1 cellular context compared by ENCODE assay signal in the genomic region with DNA sequence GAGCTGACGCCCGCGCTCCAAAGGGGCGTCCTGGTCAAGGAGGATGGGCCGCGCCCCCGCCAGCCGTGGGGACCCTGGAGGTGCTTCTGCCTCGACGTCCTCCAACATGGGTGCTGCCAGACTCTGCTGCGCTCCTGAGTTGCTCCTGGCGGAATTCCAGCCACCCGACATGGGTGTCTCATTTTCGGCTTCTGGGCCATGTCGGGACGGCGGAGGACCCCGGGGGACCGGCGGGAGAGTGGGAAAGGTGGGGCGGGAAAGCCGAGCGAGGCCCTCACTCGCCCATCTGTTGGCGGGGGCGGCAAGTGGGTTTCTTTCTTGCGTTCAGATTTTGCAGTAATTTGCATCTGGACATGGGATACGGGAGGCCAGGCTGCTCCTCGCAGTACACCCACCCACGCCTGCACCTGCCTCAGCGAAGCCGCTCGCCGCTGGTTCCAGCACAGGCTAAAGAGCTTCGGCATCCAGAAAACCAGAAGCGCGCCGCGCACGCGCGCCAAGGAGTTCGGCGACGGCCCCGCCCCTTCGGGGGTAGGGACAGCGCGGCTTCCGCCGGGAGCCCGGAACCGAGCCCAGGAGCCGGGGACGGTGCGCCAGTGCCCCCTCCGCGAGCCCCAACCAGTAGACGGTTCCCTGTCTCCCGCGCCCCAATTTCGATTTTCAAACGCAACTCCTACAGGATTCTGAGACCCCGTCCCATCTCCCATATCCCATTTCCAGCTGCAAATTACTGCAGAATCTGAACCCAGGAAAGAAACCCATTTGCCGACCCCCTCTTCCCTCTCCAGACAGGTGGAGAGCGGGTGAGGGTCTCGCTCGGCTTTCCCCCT.
TF ChIP-seq lines count a peak whose summit lies in the region.

A gene (plus strand): TSS at position 563 of the 830 bp plus-strand sequence. CDS start 320 bp downstream, outside the sequence.

TF ChIP-seq in K562, 482 proteins besides CTCF, POLR2A, EP300 and RAD21 (continued from another document and continues in another):
- TF ChIP-seq SNRNP70 (optimal IDR thresholded peaks at IDR 0.05; ENCODE audit: low read depth, low read length) (no peak), MIER1 (IDR thresholded peaks at IDR 0.05; ENCODE audit: low read depth) (no peak), ZEB2 (IDR thresholded peaks at IDR 0.05) (no peak), RBM22 (IDR thresholded peaks at IDR 0.05; ENCODE audit: low read depth, low read length, poor library complexity, severe bottlenecking) (no peak), ZNF76 (CRISPR knock-in tag; IDR thresholded peaks at IDR 0.05; ENCODE audit: borderline replicate concordance) (no peak), SREBF1 (IDR thresholded peaks at IDR 0.05; ENCODE audit: borderline replicate concordance, low read depth, low read length) (no peak), ZNF695 (CRISPR knock-in tag; IDR thresholded peaks at IDR 0.05) (no peak), ZBTB17 (CRISPR knock-in tag; IDR thresholded peaks at IDR 0.05) (0 out of 2 replicates have a peak, but pooled peaks have one; percentile 37), RBM14 (IDR thresholded peaks at IDR 0.05; ENCODE audit: borderline replicate concordance, insufficient read depth, low read depth, low read length) (no peak), HOXB6 (CRISPR knock-in tag; IDR thresholded peaks at IDR 0.05; ENCODE audit: borderline replicate concordance) (no peak), FOS (IDR thresholded peaks at IDR 0.05; ENCODE audit: extremely low read depth, insufficient read length) (no peak), MEF2A (IDR thresholded peaks at IDR 0.05; ENCODE audit: control insufficient read depth, low read depth, low read length) (no peak), SMAD4 (CRISPR knock-in tag; conservative IDR thresholded peaks at IDR 0.05) (0 out of 2 replicates have a peak, but pooled peaks have one; percentile 58), CREBBP (IDR thresholded peaks at IDR 0.05; ENCODE audit: low read depth, low read length) (no peak), ZNF143 (CRISPR knock-in tag; IDR thresholded peaks at IDR 0.05) (no peak), BHLHE40 (IDR thresholded peaks at IDR 0.05; ENCODE audit: low read length) (peak; percentile 7; the same call in 1 of the 2 replicates), PTBP1 (IDR thresholded peaks at IDR 0.05; ENCODE audit: low read depth, low read length) (no peak), HDAC2 (IDR thresholded peaks at IDR 0.05) (no peak), MTA3 (IDR thresholded peaks at IDR 0.05; ENCODE audit: borderline replicate concordance) (0 out of 2 replicates have a peak, but pooled peaks have one; percentile 33), BACH1 (tag; IDR thresholded peaks at IDR 0.05) (no peak), CREM (IDR thresholded peaks at IDR 0.05; ENCODE audit: low read depth) (no peak), BCOR (IDR thresholded peaks at IDR 0.05) (no peak), BRF1 (IDR thresholded peaks at IDR 0.05; ENCODE audit: borderline replicate concordance, extremely low read depth, insufficient read length) (no peak), CCNT2 (IDR thresholded peaks at IDR 0.05; ENCODE audit: borderline replicate concordance, extremely low read depth, insufficient read length, low read depth, low read length) (peak; percentile 67), NR2F6 (CRISPR knock-in tag; IDR thresholded peaks at IDR 0.05) (no peak), SMARCA4 (IDR thresholded peaks at IDR 0.05) (no peak), COPS2 (conservative IDR thresholded peaks at IDR 0.05) (no peak), KDM5B (IDR thresholded peaks at IDR 0.05; ENCODE audit: insufficient replicate concordance, low read depth, low read length) (peak; percentile 65), CHD1 (IDR thresholded peaks at IDR 0.05; ENCODE audit: low read length) (no peak), WHSC1 (IDR thresholded peaks at IDR 0.05; ENCODE audit: low read length) (no peak)
- TF ChIP-seq, protein P1, sequence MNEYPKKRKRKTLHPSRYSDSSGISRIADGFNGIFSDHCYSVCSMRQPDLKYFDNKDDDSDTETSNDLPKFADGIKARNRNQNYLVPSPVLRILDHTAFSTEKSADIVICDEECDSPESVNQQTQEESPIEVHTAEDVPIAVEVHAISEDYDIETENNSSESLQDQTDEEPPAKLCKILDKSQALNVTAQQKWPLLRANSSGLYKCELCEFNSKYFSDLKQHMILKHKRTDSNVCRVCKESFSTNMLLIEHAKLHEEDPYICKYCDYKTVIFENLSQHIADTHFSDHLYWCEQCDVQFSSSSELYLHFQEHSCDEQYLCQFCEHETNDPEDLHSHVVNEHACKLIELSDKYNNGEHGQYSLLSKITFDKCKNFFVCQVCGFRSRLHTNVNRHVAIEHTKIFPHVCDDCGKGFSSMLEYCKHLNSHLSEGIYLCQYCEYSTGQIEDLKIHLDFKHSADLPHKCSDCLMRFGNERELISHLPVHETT (CRISPR knock-in tag; conservative IDR thresholded peaks at IDR 0.05 in 1 of 2, IDR thresholded peaks at IDR 0.05 in 1 of 2): peak in 1 of 2 experiments; percentile 86; a peak in 2 of 4 replicates
- TF ChIP-seq, protein P2, sequence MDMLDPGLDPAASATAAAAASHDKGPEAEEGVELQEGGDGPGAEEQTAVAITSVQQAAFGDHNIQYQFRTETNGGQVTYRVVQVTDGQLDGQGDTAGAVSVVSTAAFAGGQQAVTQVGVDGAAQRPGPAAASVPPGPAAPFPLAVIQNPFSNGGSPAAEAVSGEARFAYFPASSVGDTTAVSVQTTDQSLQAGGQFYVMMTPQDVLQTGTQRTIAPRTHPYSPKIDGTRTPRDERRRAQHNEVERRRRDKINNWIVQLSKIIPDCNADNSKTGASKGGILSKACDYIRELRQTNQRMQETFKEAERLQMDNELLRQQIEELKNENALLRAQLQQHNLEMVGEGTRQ (CRISPR knock-in tag; IDR thresholded peaks at IDR 0.05): no peak
- TF ChIP-seq, protein P3, sequence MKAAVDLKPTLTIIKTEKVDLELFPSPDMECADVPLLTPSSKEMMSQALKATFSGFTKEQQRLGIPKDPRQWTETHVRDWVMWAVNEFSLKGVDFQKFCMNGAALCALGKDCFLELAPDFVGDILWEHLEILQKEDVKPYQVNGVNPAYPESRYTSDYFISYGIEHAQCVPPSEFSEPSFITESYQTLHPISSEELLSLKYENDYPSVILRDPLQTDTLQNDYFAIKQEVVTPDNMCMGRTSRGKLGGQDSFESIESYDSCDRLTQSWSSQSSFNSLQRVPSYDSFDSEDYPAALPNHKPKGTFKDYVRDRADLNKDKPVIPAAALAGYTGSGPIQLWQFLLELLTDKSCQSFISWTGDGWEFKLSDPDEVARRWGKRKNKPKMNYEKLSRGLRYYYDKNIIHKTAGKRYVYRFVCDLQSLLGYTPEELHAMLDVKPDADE (conservative IDR thresholded peaks at IDR 0.05; ENCODE audit: control insufficient read depth, low read depth, low read length): no peak; the same call in 1 of the 2 replicates
- TF ChIP-seq, protein P4, sequence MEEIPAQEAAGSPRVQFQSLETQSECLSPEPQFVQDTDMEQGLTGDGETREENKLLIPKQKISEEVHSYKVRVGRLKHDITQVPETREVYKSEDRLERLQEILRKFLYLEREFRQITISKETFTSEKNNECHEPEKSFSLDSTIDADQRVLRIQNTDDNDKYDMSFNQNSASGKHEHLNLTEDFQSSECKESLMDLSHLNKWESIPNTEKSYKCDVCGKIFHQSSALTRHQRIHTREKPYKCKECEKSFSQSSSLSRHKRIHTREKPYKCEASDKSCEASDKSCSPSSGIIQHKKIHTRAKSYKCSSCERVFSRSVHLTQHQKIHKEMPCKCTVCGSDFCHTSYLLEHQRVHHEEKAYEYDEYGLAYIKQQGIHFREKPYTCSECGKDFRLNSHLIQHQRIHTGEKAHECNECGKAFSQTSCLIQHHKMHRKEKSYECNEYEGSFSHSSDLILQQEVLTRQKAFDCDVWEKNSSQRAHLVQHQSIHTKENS (CRISPR knock-in tag; IDR thresholded peaks at IDR 0.05): no peak
- TF ChIP-seq, protein P5, sequence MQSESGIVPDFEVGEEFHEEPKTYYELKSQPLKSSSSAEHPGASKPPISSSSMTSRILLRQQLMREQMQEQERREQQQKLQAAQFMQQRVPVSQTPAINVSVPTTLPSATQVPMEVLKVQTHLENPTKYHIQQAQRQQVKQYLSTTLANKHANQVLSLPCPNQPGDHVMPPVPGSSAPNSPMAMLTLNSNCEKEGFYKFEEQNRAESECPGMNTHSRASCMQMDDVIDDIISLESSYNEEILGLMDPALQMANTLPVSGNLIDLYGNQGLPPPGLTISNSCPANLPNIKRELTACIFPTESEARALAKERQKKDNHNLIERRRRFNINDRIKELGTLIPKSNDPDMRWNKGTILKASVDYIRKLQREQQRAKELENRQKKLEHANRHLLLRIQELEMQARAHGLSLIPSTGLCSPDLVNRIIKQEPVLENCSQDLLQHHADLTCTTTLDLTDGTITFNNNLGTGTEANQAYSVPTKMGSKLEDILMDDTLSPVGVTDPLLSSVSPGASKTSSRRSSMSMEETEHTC (IDR thresholded peaks at IDR 0.05): no peak
- TF ChIP-seq, protein P6, sequence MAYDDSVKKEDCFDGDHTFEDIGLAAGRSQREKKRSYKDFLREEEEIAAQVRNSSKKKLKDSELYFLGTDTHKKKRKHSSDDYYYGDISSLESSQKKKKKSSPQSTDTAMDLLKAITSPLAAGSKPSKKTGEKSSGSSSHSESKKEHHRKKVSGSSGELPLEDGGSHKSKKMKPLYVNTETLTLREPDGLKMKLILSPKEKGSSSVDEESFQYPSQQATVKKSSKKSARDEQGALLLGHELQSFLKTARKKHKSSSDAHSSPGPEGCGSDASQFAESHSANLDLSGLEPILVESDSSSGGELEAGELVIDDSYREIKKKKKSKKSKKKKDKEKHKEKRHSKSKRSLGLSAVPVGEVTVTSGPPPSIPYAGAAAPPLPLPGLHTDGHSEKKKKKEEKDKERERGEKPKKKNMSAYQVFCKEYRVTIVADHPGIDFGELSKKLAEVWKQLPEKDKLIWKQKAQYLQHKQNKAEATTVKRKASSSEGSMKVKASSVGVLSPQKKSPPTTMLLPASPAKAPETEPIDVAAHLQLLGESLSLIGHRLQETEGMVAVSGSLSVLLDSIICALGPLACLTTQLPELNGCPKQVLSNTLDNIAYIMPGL (CRISPR knock-in tag; IDR thresholded peaks at IDR 0.05): no peak
- TF ChIP-seq, protein P7, sequence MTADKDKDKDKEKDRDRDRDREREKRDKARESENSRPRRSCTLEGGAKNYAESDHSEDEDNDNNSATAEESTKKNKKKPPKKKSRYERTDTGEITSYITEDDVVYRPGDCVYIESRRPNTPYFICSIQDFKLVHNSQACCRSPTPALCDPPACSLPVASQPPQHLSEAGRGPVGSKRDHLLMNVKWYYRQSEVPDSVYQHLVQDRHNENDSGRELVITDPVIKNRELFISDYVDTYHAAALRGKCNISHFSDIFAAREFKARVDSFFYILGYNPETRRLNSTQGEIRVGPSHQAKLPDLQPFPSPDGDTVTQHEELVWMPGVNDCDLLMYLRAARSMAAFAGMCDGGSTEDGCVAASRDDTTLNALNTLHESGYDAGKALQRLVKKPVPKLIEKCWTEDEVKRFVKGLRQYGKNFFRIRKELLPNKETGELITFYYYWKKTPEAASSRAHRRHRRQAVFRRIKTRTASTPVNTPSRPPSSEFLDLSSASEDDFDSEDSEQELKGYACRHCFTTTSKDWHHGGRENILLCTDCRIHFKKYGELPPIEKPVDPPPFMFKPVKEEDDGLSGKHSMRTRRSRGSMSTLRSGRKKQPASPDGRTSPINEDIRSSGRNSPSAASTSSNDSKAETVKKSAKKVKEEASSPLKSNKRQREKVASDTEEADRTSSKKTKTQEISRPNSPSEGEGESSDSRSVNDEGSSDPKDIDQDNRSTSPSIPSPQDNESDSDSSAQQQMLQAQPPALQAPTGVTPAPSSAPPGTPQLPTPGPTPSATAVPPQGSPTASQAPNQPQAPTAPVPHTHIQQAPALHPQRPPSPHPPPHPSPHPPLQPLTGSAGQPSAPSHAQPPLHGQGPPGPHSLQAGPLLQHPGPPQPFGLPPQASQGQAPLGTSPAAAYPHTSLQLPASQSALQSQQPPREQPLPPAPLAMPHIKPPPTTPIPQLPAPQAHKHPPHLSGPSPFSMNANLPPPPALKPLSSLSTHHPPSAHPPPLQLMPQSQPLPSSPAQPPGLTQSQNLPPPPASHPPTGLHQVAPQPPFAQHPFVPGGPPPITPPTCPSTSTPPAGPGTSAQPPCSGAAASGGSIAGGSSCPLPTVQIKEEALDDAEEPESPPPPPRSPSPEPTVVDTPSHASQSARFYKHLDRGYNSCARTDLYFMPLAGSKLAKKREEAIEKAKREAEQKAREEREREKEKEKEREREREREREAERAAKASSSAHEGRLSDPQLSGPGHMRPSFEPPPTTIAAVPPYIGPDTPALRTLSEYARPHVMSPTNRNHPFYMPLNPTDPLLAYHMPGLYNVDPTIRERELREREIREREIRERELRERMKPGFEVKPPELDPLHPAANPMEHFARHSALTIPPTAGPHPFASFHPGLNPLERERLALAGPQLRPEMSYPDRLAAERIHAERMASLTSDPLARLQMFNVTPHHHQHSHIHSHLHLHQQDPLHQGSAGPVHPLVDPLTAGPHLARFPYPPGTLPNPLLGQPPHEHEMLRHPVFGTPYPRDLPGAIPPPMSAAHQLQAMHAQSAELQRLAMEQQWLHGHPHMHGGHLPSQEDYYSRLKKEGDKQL (CRISPR knock-in tag; IDR thresholded peaks at IDR 0.05; ENCODE audit: borderline replicate concordance): no peak
- TF ChIP-seq, protein P8, sequence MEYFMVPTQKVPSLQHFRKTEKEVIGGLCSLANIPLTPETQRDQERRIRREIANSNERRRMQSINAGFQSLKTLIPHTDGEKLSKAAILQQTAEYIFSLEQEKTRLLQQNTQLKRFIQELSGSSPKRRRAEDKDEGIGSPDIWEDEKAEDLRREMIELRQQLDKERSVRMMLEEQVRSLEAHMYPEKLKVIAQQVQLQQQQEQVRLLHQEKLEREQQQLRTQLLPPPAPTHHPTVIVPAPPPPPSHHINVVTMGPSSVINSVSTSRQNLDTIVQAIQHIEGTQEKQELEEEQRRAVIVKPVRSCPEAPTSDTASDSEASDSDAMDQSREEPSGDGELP (CRISPR knock-in tag; IDR thresholded peaks at IDR 0.05; ENCODE audit: borderline replicate concordance): peak; percentile 43; the same call in 1 of the 2 replicates
- TF ChIP-seq, protein P9, sequence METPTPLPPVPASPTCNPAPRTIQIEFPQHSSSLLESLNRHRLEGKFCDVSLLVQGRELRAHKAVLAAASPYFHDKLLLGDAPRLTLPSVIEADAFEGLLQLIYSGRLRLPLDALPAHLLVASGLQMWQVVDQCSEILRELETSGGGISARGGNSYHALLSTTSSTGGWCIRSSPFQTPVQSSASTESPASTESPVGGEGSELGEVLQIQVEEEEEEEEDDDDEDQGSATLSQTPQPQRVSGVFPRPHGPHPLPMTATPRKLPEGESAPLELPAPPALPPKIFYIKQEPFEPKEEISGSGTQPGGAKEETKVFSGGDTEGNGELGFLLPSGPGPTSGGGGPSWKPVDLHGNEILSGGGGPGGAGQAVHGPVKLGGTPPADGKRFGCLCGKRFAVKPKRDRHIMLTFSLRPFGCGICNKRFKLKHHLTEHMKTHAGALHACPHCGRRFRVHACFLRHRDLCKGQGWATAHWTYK (CRISPR knock-in tag; IDR thresholded peaks at IDR 0.05): no peak
